8 cellular contexts compared by ENCODE assay signal in genomic region chr4:48905363-48906015, GRCh38. TPM values are rescaled to one million over a fixed set of nuclear protein-coding genes. Genes with fewer than 3 reads are reported as not detected.
A peak's percentile ranks its signal among the peaks of the same experiment; 100 is the strongest.
DNase-seq lines count a peak whose midpoint lies in the region; ATAC-seq and TF ChIP-seq lines count a peak whose summit lies in the region.

No MANE protein-coding gene starts in this region.

- TF ChIP-seq CTCF in GM12864 (IDR thresholded peaks at IDR 0.05; ENCODE audit: low read depth, low read length, missing control alignments) (peak; percentile 24), OCI-LY7 (conservative IDR thresholded peaks at IDR 0.05; ENCODE audit: low read length) (peak; percentile 38; the same call in 1 of the 2 replicates), progenitor cell of endocrine pancreas (IDR thresholded peaks at IDR 0.05; ENCODE audit: unreplicated experiment) (peak; percentile 48)

- peaks cover 22% of the 10 kb centered on the region for H3K79me2 ChIP-seq in OCI-LY7 (ENCODE audit: insufficient read depth, low read depth, low read length)

- H3K4me3 ChIP-seq in GM12864 (ENCODE audit: low read depth, low read length) (peak overlapping the region; percentile 74), OCI-LY7 (ENCODE audit: low read depth, low read length, poor library complexity, severe bottlenecking) (peak overlapping the region; percentile 88), esophagus (ENCODE audit: low read depth in 1 of 2, low read length in 2 of 2) (peak overlapping the region; percentile 63 to 80)

- H2AFZ ChIP-seq in OCI-LY7 (ENCODE audit: low read length): no peak overlapping the region; the same call in 1 of the 2 replicates

- CTCF ChIA-PET in OCI-LY7 (lab: Charles Lee; ENCODE audit: unreplicated experiment): no interaction called here

- peak overlapping the region; percentile 78 for H3K4me2 ChIP-seq in OCI-LY7 (ENCODE audit: low read length)

- no TSS peak for BruUV-seq in OCI-LY7 (replicated peaks; lab: Mats Ljungman, UMichigan)

- POLR2A ChIA-PET in OCI-LY7 (lab: Charles Lee): interaction anchor here (0.6 to 1.0 kb wide), 3 partner anchors 24 to 313 kb away, joined by 3 read pairs; partner anchors contain the start of gene FRYL

- ATAC-seq in HG03175 (IDR thresholded peaks at IDR 0.05; ENCODE audit: unreplicated experiment) (no peak), HG02759 (IDR thresholded peaks at IDR 0.05; ENCODE audit: unreplicated experiment) (no peak)

- peak overlapping the region; percentile 90 for H3K4me3 Mint-ChIP-seq in progenitor cell of endocrine pancreas (ENCODE audit: low read depth)

- H3K4me1 Mint-ChIP-seq in progenitor cell of endocrine pancreas (ENCODE audit: low read depth): peaks cover 17% of the 10 kb centered on the region

- no peaks in the 10 kb centered on the region for H3K9me3 Mint-ChIP-seq in progenitor cell of endocrine pancreas (ENCODE audit: low read depth)

- H3K9me2 ChIP-seq in OCI-LY7 (ENCODE audit: insufficient read depth, low read length): no peaks in the 10 kb centered on the region

- H3K4me1 ChIP-seq in OCI-LY7 (ENCODE audit: insufficient read depth, low read length, poor library complexity, severe bottlenecking): peaks cover 28% of the 10 kb centered on the region
- peaks cover 0 to 21% of the 10 kb centered on the region in 2 donors for H3K4me1 ChIP-seq in esophagus (ENCODE audit: control insufficient read depth in 2 of 2, insufficient read depth in 2 of 2, low read length in 1 of 2)

- 75 to 80% methylated on average over 9 of the region's 9 CpGs for WGBS in esophagus, 2 donors

- DNase-seq in GM12864 (ENCODE audit: low read depth): no peak
- DNase-seq in OCI-LY7 (ENCODE audit: low spot score): no peak
- DNase-seq in progenitor cell of endocrine pancreas (ENCODE audit: low spot score, unreplicated experiment): no peak
- no peak for DNase-seq in cerebellar cortex (ENCODE audit: low spot score)
- DNase-seq in UCSD-AML1 (lab: John Stamatoyannopoulos, UW; ENCODE audit: unreplicated experiment): no peak

- H3K27me3 Mint-ChIP-seq in progenitor cell of endocrine pancreas: no peaks in the 10 kb centered on the region

- H3K27me3 ChIP-seq in esophagus (ENCODE audit: control insufficient read depth in 1 of 2, insufficient read depth in 2 of 2, low read length in 2 of 2): no peaks in the 10 kb centered on the region

- H3K36me3 ChIP-seq in OCI-LY7 (ENCODE audit: insufficient read depth, low read length): peaks cover 39% of the 10 kb centered on the region
- H3K36me3 ChIP-seq in esophagus (ENCODE audit: control insufficient read depth in 2 of 2, insufficient read depth in 2 of 2, low read length in 1 of 2): peaks cover 2 to 3% of the 10 kb centered on the region in 2 donors

- H3K27ac Mint-ChIP-seq in progenitor cell of endocrine pancreas: peak overlapping the region; percentile 81

- H3K27ac ChIP-seq in OCI-LY7 (ENCODE audit: low read depth, low read length, poor library complexity, severe bottlenecking) (no peak overlapping the region), esophagus (ENCODE audit: low read depth in 2 of 2, low read length in 1 of 2) (no peak overlapping the region)

- intact Hi-C loops in OCI-LY7 (cut with micrococcal nuclease; ENCODE audit: unreplicated experiment): loop anchor here (1.0 to 2.0 kb wide), 2 partner anchors 125 to 327 kb away; partner anchors contain the start of gene FRYL

- no peaks in the 10 kb centered on the region for H4K20me1 ChIP-seq in OCI-LY7 (ENCODE audit: insufficient read depth, low read length)

- H3K9me3 ChIP-seq in OCI-LY7 (ENCODE audit: low read length) (no peaks in the 10 kb centered on the region), esophagus (ENCODE audit: control insufficient read depth in 2 of 2, insufficient read depth in 1 of 2, low read depth in 1 of 2, low read length in 1 of 2) (no peaks in the 10 kb centered on the region)

- peaks cover 13% of the 10 kb centered on the region for H3K36me3 Mint-ChIP-seq in progenitor cell of endocrine pancreas (ENCODE audit: insufficient read depth)

RNA-seq across cellular contexts. Expression of gene OCIAD2, which starts 1.1 kb away (rescaled TPM):
- total RNA-seq in OCI-LY7 (2014; rRNA removed; shearing (Covaris generic)): 102 and 125 TPM in 2 replicates
- total RNA-seq in OCI-LY7 (2022) (65.9 and 76.1 TPM in 2 replicates), progenitor cell of endocrine pancreas (84.3 and 108 TPM in 2 replicates)
- polyA plus RNA-seq in esophagus: 10 to 100 TPM; 39.8 to 40.2 TPM
